24 cellular contexts compared by ENCODE assay signal in the genomic region with DNA sequence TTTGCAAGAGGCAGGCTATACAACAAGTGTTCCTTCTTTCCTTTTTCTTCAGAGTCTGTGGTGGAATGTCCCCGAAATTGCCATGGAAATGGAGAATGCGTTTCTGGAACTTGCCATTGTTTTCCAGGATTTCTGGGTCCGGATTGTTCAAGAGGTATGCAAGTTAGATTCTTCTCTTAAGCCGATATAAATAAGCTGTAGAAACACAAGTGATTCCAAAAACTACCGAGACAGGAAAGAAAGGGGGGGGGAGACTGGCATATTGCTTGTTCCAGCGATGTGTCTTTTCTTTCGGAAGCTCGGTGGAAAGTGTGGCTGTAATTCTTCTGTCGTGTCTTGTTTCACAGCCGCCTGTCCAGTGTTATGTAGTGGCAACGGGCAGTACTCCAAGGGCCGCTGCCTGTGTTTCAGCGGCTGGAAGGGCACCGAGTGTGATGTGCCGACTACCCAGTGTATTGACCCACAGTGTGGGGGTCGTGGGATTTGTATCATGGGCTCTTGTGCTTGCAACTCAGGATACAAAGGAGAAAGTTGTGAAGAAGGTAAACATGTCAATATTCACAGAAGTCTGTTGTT.
DNase-seq lines count a peak whose midpoint lies in the region; ATAC-seq and TF ChIP-seq lines count a peak whose summit lies in the region.
"Had no signal": no experiment of that assay in that cellular context is flagged by ENCODE, and none has a peak within 500 bp of the region (broad histone marks: within the 10 kb centered on the region; RNA-seq: fewer than 3 reads in every experiment).

No MANE protein-coding gene starts in this region.

- H3K4me1 ChIP-seq in fibroblast of lung (ENCODE audit: control insufficient read depth, extremely low read depth, insufficient read depth, low read length) = no peaks in the 10 kb centered on the region
- no peaks in the 10 kb centered on the region for H3K4me1 ChIP-seq in gastrocnemius medialis
- H3K4me1 ChIP-seq: ascending aorta, colonic mucosa, foreskin keratinocyte, right lobe of liver, transverse colon had no signal

- DNase-seq in WTC11 (ENCODE audit: low spot score) = no peak
- DNase-seq in fibroblast of lung (ENCODE audit: low read depth in 2 of 2) = peak; percentile 8 to 49
- DNase-seq in medulla oblongata (ENCODE audit: extremely low spot score) = peak; percentile 32
- peak in 1 of 2 donors; percentile 34 for DNase-seq in gastrocnemius medialis
- DNase-seq in NCI-H345 (lab: John Stamatoyannopoulos, UW) = no peak
- no peak for DNase-seq in DMS153 treated with DMSO at 0.1 percent for 48 hours (lab: John Stamatoyannopoulos, UW; ENCODE audit: unreplicated experiment)
- DNase-seq in stimulated activated CD4-positive, alpha-beta T cell treated with anti-CD3 and anti-CD28 coated beads, Interleukin-4, amount 100 ng/mL, for 4 hours = no peak
- DNase-seq: activated T-cell treated with anti-CD3 and anti-CD28 coated beads, Interleukin-2, amount 50 U/mL, for 48 hours; CD4-positive, CD25-positive, alpha-beta regulatory T cell; colonic mucosa; foreskin keratinocyte; NCI-H1105; NCI-H2107; NCI-H524; right lobe of liver; stimulated activated naive CD4-positive, alpha-beta T cell; T-helper 9 cell; transverse colon had no signal

- no peaks in the 10 kb centered on the region for H3K79me2 ChIP-seq in fibroblast of lung (ENCODE audit: control insufficient read depth, insufficient read depth, low read length)

- H3K4me3 ChIP-seq in fibroblast of lung (replicated peaks in 1 of 4; ENCODE audit: control extremely low read depth in 1 of 4, insufficient read depth in 1 of 4, low read depth in 3 of 4, low read length in 4 of 4) (no peak overlapping the region), gastrocnemius medialis (peak overlapping the region in 3 of 4 donors; percentile 24 to 42 (median 33))
- H3K4me3 ChIP-seq: ascending aorta, colonic mucosa, right lobe of liver, transverse colon had no signal

- no peaks in the 10 kb centered on the region for H3K9me3 Mint-ChIP-seq in WTC11
- H3K9me3 Mint-ChIP-seq: activated naive CD4-positive, alpha-beta T cell treated with anti-CD3 and anti-CD28 coated beads, Interleukin-2, amount 50 U/mL, for 72 hours; CD4-positive, CD25-positive, alpha-beta regulatory T cell had no signal

- TF ChIP-seq POLR2A in gastrocnemius medialis (IDR thresholded peaks at IDR 0.05) = no peak

- no peaks in the 10 kb centered on the region for H3K4me1 Mint-ChIP-seq in WTC11

- intact Hi-C loops in gastrocnemius medialis (cut with DNase I; ENCODE audit: low total_unique reads) = no loop called here

- CTCF ChIA-PET in WTC11 (lab: Charles Lee) = no interaction called here

- H3K4me2 ChIP-seq in fibroblast of lung (ENCODE audit: extremely low read depth, insufficient read depth, low read length) = no peak overlapping the region

- no peak overlapping the region for H3K27ac ChIP-seq in fibroblast of lung (ENCODE audit: insufficient read depth, low read length)
- no peak overlapping the region for H3K27ac ChIP-seq in gastrocnemius medialis
- H3K27ac ChIP-seq: ascending aorta, colonic mucosa, epithelial cell of prostate, foreskin keratinocyte, neutrophil, right lobe of liver, transverse colon had no signal

- ATAC-seq in WTC11 = no peak
- peak; percentile 56 to 81 for ATAC-seq in gastrocnemius medialis
- no peak for ATAC-seq in GM19397 (IDR thresholded peaks at IDR 0.05; ENCODE audit: unreplicated experiment)
- ATAC-seq: activated CD4-positive, CD25-positive, alpha-beta regulatory T cell treated with anti-CD3 and anti-CD28 coated beads, Interleukin-2, amount 50 U/mL, for 24 hours; activated naive CD4-positive, alpha-beta T cell treated with anti-CD3 and anti-CD28 coated beads, Interleukin-2, amount 50 U/mL, for 72 hours; foreskin keratinocyte; right lobe of liver had no signal

- no peaks in the 10 kb centered on the region for H3K36me3 ChIP-seq in fibroblast of lung (ENCODE audit: control insufficient read depth, insufficient read depth, low read length)
- no peaks in the 10 kb centered on the region for H3K36me3 ChIP-seq in gastrocnemius medialis
- H3K36me3 ChIP-seq: ascending aorta, colonic mucosa, neutrophil, right lobe of liver, transverse colon had no signal

- H3K9me3 ChIP-seq in fibroblast of lung (ENCODE audit: control insufficient read depth, insufficient read depth, low read depth, low read length) (no peaks in the 10 kb centered on the region), gastrocnemius medialis (no peaks in the 10 kb centered on the region)
- H3K9me3 ChIP-seq: ascending aorta, colonic mucosa, neutrophil, right lobe of liver, transverse colon had no signal

- H3K27ac Mint-ChIP-seq in WTC11 = peak overlapping the region; percentile 58
- H3K27ac Mint-ChIP-seq: activated naive CD4-positive, alpha-beta T cell treated with anti-CD3 and anti-CD28 coated beads, Interleukin-2, amount 50 U/mL, for 72 hours; CD4-positive, CD25-positive, alpha-beta regulatory T cell had no signal

- H3K4me3 Mint-ChIP-seq in WTC11 = no peak overlapping the region
- H3K4me3 Mint-ChIP-seq: CD4-positive, CD25-positive, alpha-beta regulatory T cell had no signal

- H3K27me3 ChIP-seq in fibroblast of lung (ENCODE audit: control insufficient read depth, insufficient read depth, low read length) = no peaks in the 10 kb centered on the region
- no peaks in the 10 kb centered on the region for H3K27me3 ChIP-seq in gastrocnemius medialis
- H3K27me3 ChIP-seq: ascending aorta, colonic mucosa, foreskin keratinocyte, neutrophil, right lobe of liver, transverse colon had no signal

- no peak overlapping the region for H2AFZ ChIP-seq in fibroblast of lung (ENCODE audit: low read length)

- no peaks in the 10 kb centered on the region for H4K20me1 ChIP-seq in fibroblast of lung (ENCODE audit: control insufficient read depth, extremely low read depth, insufficient read depth, low read length)

- no peaks in the 10 kb centered on the region for H3K27me3 Mint-ChIP-seq in WTC11 (ENCODE audit: low read depth)
- H3K27me3 Mint-ChIP-seq: CD4-positive, CD25-positive, alpha-beta regulatory T cell had no signal

- H3K9ac ChIP-seq in fibroblast of lung (ENCODE audit: insufficient read depth, low read length) = no peak overlapping the region

- POLR2A ChIA-PET in WTC11 (lab: Charles Lee) = no interaction called here

- no peak for TF ChIP-seq CTCF in WTC11 (IDR thresholded peaks at IDR 0.05)
- TF ChIP-seq CTCF in fibroblast of lung (conservative IDR thresholded peaks at IDR 0.05 in 1 of 2, IDR thresholded peaks at IDR 0.05 in 1 of 2; ENCODE audit: low read depth in 1 of 2, low read length in 2 of 2) = no peak
- TF ChIP-seq CTCF in gastrocnemius medialis (IDR thresholded peaks at IDR 0.05 in 4 of 5, conservative IDR thresholded peaks at IDR 0.05 in 1 of 5) = no peak

- in situ Hi-C loops in gastrocnemius medialis (cut with MboI; ENCODE audit: low sequenced_read_pairs in 4 of 4) = no loop called here

- H3K36me3 Mint-ChIP-seq in WTC11 = peaks cover 19% of the 10 kb centered on the region
- H3K36me3 Mint-ChIP-seq: activated naive CD4-positive, alpha-beta T cell treated with anti-CD3 and anti-CD28 coated beads, Interleukin-2, amount 50 U/mL, for 72 hours; CD4-positive, CD25-positive, alpha-beta regulatory T cell had no signal

TF ChIP-seq in WTC11, 78 proteins besides CTCF, POLR2A, EP300 and RAD21 (continues in another document):
- TF ChIP-seq, protein P1, sequence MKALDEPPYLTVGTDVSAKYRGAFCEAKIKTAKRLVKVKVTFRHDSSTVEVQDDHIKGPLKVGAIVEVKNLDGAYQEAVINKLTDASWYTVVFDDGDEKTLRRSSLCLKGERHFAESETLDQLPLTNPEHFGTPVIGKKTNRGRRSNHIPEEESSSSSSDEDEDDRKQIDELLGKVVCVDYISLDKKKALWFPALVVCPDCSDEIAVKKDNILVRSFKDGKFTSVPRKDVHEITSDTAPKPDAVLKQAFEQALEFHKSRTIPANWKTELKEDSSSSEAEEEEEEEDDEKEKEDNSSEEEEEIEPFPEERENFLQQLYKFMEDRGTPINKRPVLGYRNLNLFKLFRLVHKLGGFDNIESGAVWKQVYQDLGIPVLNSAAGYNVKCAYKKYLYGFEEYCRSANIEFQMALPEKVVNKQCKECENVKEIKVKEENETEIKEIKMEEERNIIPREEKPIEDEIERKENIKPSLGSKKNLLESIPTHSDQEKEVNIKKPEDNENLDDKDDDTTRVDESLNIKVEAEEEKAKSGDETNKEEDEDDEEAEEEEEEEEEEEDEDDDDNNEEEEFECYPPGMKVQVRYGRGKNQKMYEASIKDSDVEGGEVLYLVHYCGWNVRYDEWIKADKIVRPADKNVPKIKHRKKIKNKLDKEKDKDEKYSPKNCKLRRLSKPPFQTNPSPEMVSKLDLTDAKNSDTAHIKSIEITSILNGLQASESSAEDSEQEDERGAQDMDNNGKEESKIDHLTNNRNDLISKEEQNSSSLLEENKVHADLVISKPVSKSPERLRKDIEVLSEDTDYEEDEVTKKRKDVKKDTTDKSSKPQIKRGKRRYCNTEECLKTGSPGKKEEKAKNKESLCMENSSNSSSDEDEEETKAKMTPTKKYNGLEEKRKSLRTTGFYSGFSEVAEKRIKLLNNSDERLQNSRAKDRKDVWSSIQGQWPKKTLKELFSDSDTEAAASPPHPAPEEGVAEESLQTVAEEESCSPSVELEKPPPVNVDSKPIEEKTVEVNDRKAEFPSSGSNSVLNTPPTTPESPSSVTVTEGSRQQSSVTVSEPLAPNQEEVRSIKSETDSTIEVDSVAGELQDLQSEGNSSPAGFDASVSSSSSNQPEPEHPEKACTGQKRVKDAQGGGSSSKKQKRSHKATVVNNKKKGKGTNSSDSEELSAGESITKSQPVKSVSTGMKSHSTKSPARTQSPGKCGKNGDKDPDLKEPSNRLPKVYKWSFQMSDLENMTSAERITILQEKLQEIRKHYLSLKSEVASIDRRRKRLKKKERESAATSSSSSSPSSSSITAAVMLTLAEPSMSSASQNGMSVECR (CRISPR knock-in tag; IDR thresholded peaks at IDR 0.05; ENCODE audit: borderline replicate concordance) = no peak

Comparison
In these comparisons a context has a peak if more than half of its experiments do, and no peak if none do; other contexts are left out.
1. ATAC-seq: peak in gastrocnemius medialis (2 of 2); none in WTC11 (single experiment) and GM19397 (single experiment).
2. DNase-seq: peak in fibroblast of lung (2 of 2) and medulla oblongata (single experiment); none in WTC11 (single experiment), NCI-H345 (single experiment), DMS153 treated with DMSO at 0.1 percent for 48 hours (single experiment) and stimulated activated CD4-positive, alpha-beta T cell treated with anti-CD3 and anti-CD28 coated beads, Interleukin-4, amount 100 ng/mL, for 4 hours (0 of 2).
3. H3K4me3 ChIP-seq: peak in gastrocnemius medialis (3 of 4); none in fibroblast of lung (0 of 4).